In genomic region chr13:49082653-49083536, GRCh38 we compare ENCODE assay signal across 10 cellular contexts.
DNase-seq lines count a peak whose midpoint lies in the region; ATAC-seq and TF ChIP-seq lines count a peak whose summit lies in the region.
"Had no signal": no experiment of that assay in that cellular context is flagged by ENCODE, and none has a peak within 500 bp of the region (broad histone marks: within the 10 kb centered on the region; RNA-seq: fewer than 3 reads in every experiment).

No MANE protein-coding gene starts in this region.

- CTCF ChIA-PET in activated CD4-positive, alpha-beta memory T cell treated with anti-CD3 and anti-CD28 coated beads for 36 hours (lab: Charles Lee), result no interaction called here

- peaks cover 6% of the 10 kb centered on the region for H3K36me3 Mint-ChIP-seq in osteocyte (ENCODE audit: unreplicated experiment)
- H3K36me3 Mint-ChIP-seq in activated CD4-positive, alpha-beta memory T cell treated with anti-CD3 and anti-CD28 coated beads for 36 hours, result peaks cover 16% of the 10 kb centered on the region

- H3K9me3 Mint-ChIP-seq in osteocyte (ENCODE audit: unreplicated experiment), result no peaks in the 10 kb centered on the region
- no peaks in the 10 kb centered on the region for H3K9me3 Mint-ChIP-seq in activated CD4-positive, alpha-beta memory T cell treated with anti-CD3 and anti-CD28 coated beads for 36 hours
- H3K9me3 Mint-ChIP-seq: CD14-positive monocyte had no signal

- DNase-seq in AG10803 (ENCODE audit: low read depth) (peak; percentile 85), epithelial cell of esophagus (ENCODE audit: low read depth) (peak; percentile 98), osteocyte (ENCODE audit: extremely low spot score, unreplicated experiment) (no peak), OCI-M2 (lab: John Stamatoyannopoulos, UW; ENCODE audit: unreplicated experiment) (no peak), NCI-H82 treated with DMSO at 0.1 percent for 48 hours (lab: John Stamatoyannopoulos, UW; ENCODE audit: unreplicated experiment) (no peak)
- DNase-seq in activated CD4-positive, alpha-beta memory T cell treated with anti-CD3 and anti-CD28 coated beads for 36 hours, result no peak

- no peak overlapping the region for H3K27ac Mint-ChIP-seq in osteocyte (ENCODE audit: unreplicated experiment)
- no peak overlapping the region for H3K27ac Mint-ChIP-seq in activated CD4-positive, alpha-beta memory T cell treated with anti-CD3 and anti-CD28 coated beads for 36 hours

- no peaks in the 10 kb centered on the region for H3K27me3 Mint-ChIP-seq in osteocyte (ENCODE audit: unreplicated experiment)
- no peaks in the 10 kb centered on the region for H3K27me3 Mint-ChIP-seq in activated CD4-positive, alpha-beta memory T cell treated with anti-CD3 and anti-CD28 coated beads for 36 hours

- intact Hi-C loops in activated CD4-positive, alpha-beta memory T cell treated with anti-CD3 and anti-CD28 coated beads for 36 hours (cut with micrococcal nuclease), result no loop called here

- ATAC-seq in GM19463 (IDR thresholded peaks at IDR 0.05; ENCODE audit: unreplicated experiment), result peak; percentile 81
- peak; percentile 76 for ATAC-seq in HG03342 (IDR thresholded peaks at IDR 0.05; ENCODE audit: unreplicated experiment)

- POLR2A ChIA-PET in activated CD4-positive, alpha-beta memory T cell treated with anti-CD3 and anti-CD28 coated beads for 36 hours (lab: Charles Lee), result no interaction called here

- H3K4me1 Mint-ChIP-seq in osteocyte (ENCODE audit: unreplicated experiment), result no peaks in the 10 kb centered on the region
- peaks cover 15% of the 10 kb centered on the region for H3K4me1 Mint-ChIP-seq in activated CD4-positive, alpha-beta memory T cell treated with anti-CD3 and anti-CD28 coated beads for 36 hours (ENCODE audit: low read depth)

- TF ChIP-seq CTCF in AG10803 (conservative IDR thresholded peaks at IDR 0.05; ENCODE audit: low read length) (no peak), epithelial cell of esophagus (IDR thresholded peaks at IDR 0.05; ENCODE audit: insufficient read depth, low read depth, low read length, missing control alignments) (no peak), osteocyte (IDR thresholded peaks at IDR 0.05) (no peak)

- no peak overlapping the region for H3K4me3 ChIP-seq in AG10803 (ENCODE audit: low read length)
- H3K4me3 ChIP-seq in epithelial cell of esophagus (ENCODE audit: low read length), result no peak overlapping the region
- H3K4me3 ChIP-seq: cardiac muscle cell had no signal

- no peak overlapping the region for H3K4me3 Mint-ChIP-seq in osteocyte (ENCODE audit: unreplicated experiment)
- H3K4me3 Mint-ChIP-seq in activated CD4-positive, alpha-beta memory T cell treated with anti-CD3 and anti-CD28 coated beads for 36 hours, result no peak overlapping the region
- H3K4me3 Mint-ChIP-seq: CD14-positive monocyte had no signal

Comparison
In these comparisons a context has a peak if more than half of its experiments do, and no peak if none do; other contexts are left out.
1. DNase-seq: peak in AG10803 (single experiment) and epithelial cell of esophagus (single experiment); none in osteocyte (single experiment), OCI-M2 (single experiment), NCI-H82 treated with DMSO at 0.1 percent for 48 hours (single experiment) and activated CD4-positive, alpha-beta memory T cell treated with anti-CD3 and anti-CD28 coated beads for 36 hours (single experiment).